ENCODE assay signal across 11 cellular contexts in genomic region chr14:95317817-95318343, GRCh38. TPM values are rescaled to one million over a fixed set of nuclear protein-coding genes. Genes with fewer than 3 reads are reported as not detected.
A peak's percentile ranks its signal among the peaks of the same experiment; 100 is the strongest.
DNase-seq lines count a peak whose midpoint lies in the region; ATAC-seq and TF ChIP-seq lines count a peak whose summit lies in the region.
"Had no signal": no experiment of that assay in that cellular context is flagged by ENCODE, and none has a peak within 500 bp of the region (broad histone marks: within the 10 kb centered on the region; RNA-seq: fewer than 3 reads in every experiment).

No MANE protein-coding gene starts in this region.

- ATAC-seq in T-cell (replicated peaks in 1 of 4), result no peak
- no peak for ATAC-seq in HG03159 (IDR thresholded peaks at IDR 0.05; ENCODE audit: unreplicated experiment)
- no peak for ATAC-seq in GM21390 (IDR thresholded peaks at IDR 0.05; ENCODE audit: unreplicated experiment)

- DNase-seq in Caco-2 (no peak), T-cell (no peak), glutamatergic neuron (no peak), osteoblast (ENCODE audit: insufficient read length, low spot score, missing footprints) (no peak)
- DNase-seq: activated effector memory CD4-positive, alpha-beta T cell treated with anti-CD3 and anti-CD28 coated beads, Interleukin-2, amount 50 U/mL, for 16 hours; effector CD8-positive, alpha-beta T cell; NCI-H2081 treated with DMSO at 0.1 percent for 48 hours; stimulated activated CD4-positive, alpha-beta T cell treated with anti-CD3 and anti-CD28 coated beads, Interleukin-2, amount 100 ng/mL, for 24 hours had no signal

- intact Hi-C loops in Caco-2 (cut with micrococcal nuclease; ENCODE audit: unreplicated experiment), result no loop called here

- H3K27me3 ChIP-seq in Caco-2 (replicated peaks; ENCODE audit: control insufficient read depth, insufficient read depth, low read length), result no peaks in the 10 kb centered on the region
- H3K27me3 ChIP-seq in rectal smooth muscle tissue (ENCODE audit: control insufficient read depth, insufficient read depth, low read length), result no peaks in the 10 kb centered on the region
- H3K27me3 ChIP-seq in osteoblast (ENCODE audit: insufficient read depth, low read length), result peaks cover 11% of the 10 kb centered on the region

- H3K9me3 Mint-ChIP-seq in Caco-2 (ENCODE audit: unreplicated experiment) (no peaks in the 10 kb centered on the region), T-cell (no peaks in the 10 kb centered on the region), glutamatergic neuron (ENCODE audit: unreplicated experiment) (peaks cover 2% of the 10 kb centered on the region)

- H3K36me3 ChIP-seq in Caco-2 (ENCODE audit: control insufficient read depth, insufficient read depth, low read length) (no peaks in the 10 kb centered on the region), rectal smooth muscle tissue (ENCODE audit: control insufficient read depth, insufficient read depth, low read length) (no peaks in the 10 kb centered on the region), osteoblast (ENCODE audit: insufficient read depth, low read length) (no peaks in the 10 kb centered on the region)

- H3K27ac ChIP-seq in rectal smooth muscle tissue (ENCODE audit: low read depth, low read length) (no peak overlapping the region), osteoblast (ENCODE audit: low read depth, low read length) (no peak overlapping the region)

- TF ChIP-seq CTCF in Caco-2 (IDR thresholded peaks at IDR 0.05; ENCODE audit: insufficient read depth in 1 of 2, low read depth in 1 of 2, low read length in 1 of 2, severe bottlenecking in 1 of 2, unreplicated experiment in 1 of 2) (no peak), glutamatergic neuron (IDR thresholded peaks at IDR 0.05; ENCODE audit: partially characterized antibody, unreplicated experiment) (no peak), osteoblast (IDR thresholded peaks at IDR 0.05; ENCODE audit: extremely low read depth, low read depth, low read length) (no peak)

- H3K27ac Mint-ChIP-seq in Caco-2 (ENCODE audit: unreplicated experiment) (no peak overlapping the region), T-cell (no peak overlapping the region), glutamatergic neuron (ENCODE audit: unreplicated experiment) (peak overlapping the region; percentile 26)

- no TSS peak for BruUV-seq in Caco-2 (replicated peaks; lab: Mats Ljungman, UMichigan)

- no peak overlapping the region for H3K4me3 ChIP-seq in Caco-2 (ENCODE audit: low read depth, low read length)
- peak overlapping the region; percentile 77 for H3K4me3 ChIP-seq in rectal smooth muscle tissue (ENCODE audit: low read length)
- no peak overlapping the region for H3K4me3 ChIP-seq in osteoblast (ENCODE audit: insufficient read depth, low read length)

- H3K4me1 Mint-ChIP-seq in Caco-2 (ENCODE audit: low read depth, unreplicated experiment) (peaks cover 10% of the 10 kb centered on the region), T-cell (peaks cover 10 to 15% (median 11%) of the 10 kb centered on the region in 3 donors), glutamatergic neuron (ENCODE audit: low read depth, unreplicated experiment) (peaks cover 15% of the 10 kb centered on the region)

- POLR2A ChIA-PET in Caco-2 (lab: Charles Lee), result no interaction called here
- POLR2A ChIA-PET in T-cell (lab: Charles Lee), result no interaction called here

- no peak overlapping the region for H3K9ac ChIP-seq in rectal smooth muscle tissue (ENCODE audit: low read length)

- H3K36me3 Mint-ChIP-seq in Caco-2 (ENCODE audit: insufficient read depth, unreplicated experiment) (no peaks in the 10 kb centered on the region), T-cell (no peaks in the 10 kb centered on the region), glutamatergic neuron (ENCODE audit: unreplicated experiment) (no peaks in the 10 kb centered on the region)

- no peak overlapping the region for H3K4me2 ChIP-seq in osteoblast (ENCODE audit: insufficient read depth, low read length)

- H3K9me3 ChIP-seq in Caco-2, result no peaks in the 10 kb centered on the region
- no peaks in the 10 kb centered on the region for H3K9me3 ChIP-seq in osteoblast (ENCODE audit: low read depth, low read length)

- no peaks in the 10 kb centered on the region for H3K79me2 ChIP-seq in osteoblast (ENCODE audit: insufficient read depth, low read length)

- H2AFZ ChIP-seq in osteoblast (ENCODE audit: low read length), result no peak overlapping the region

- H4K20me1 ChIP-seq in osteoblast (ENCODE audit: insufficient read depth, low read length), result no peaks in the 10 kb centered on the region

- CTCF ChIA-PET in Caco-2 (lab: Charles Lee) (no interaction called here), T-cell (lab: Charles Lee) (no interaction called here)

- H3K4me3 Mint-ChIP-seq in Caco-2 (ENCODE audit: unreplicated experiment) (peak overlapping the region; percentile 51), T-cell (peak overlapping the region; percentile 7 to 86 (median 47)), glutamatergic neuron (ENCODE audit: unreplicated experiment) (peak overlapping the region; percentile 69)

- H3K4me1 ChIP-seq in Caco-2 (no peaks in the 10 kb centered on the region; the same call in 1 of the 2 replicates), rectal smooth muscle tissue (ENCODE audit: control insufficient read depth, insufficient read depth, low read length) (no peaks in the 10 kb centered on the region), osteoblast (ENCODE audit: insufficient read depth, low read length) (peaks cover 12% of the 10 kb centered on the region)

- H3K27me3 Mint-ChIP-seq in Caco-2 (ENCODE audit: insufficient read depth, unreplicated experiment) (no peaks in the 10 kb centered on the region), T-cell (peaks cover 10 to 18% of the 10 kb centered on the region in 2 donors), glutamatergic neuron (ENCODE audit: unreplicated experiment) (peaks cover 4% of the 10 kb centered on the region)

RNA-seq across cellular contexts. Expression of gene CLMN, which starts 1.8 kb away (rescaled TPM):
- total RNA-seq in Caco-2 (2022) (5.2 and 6.7 TPM in 2 replicates), T-cell (1 to 10 TPM in 2 of 5 donors, under 1 TPM in 3; 0.68 to 2.2 (median 0.99) TPM), glutamatergic neuron (ENCODE audit: unreplicated experiment) (17.6 TPM), osteoblast (1.1 and 1.5 TPM in 2 replicates)
